In genomic region chr9:129596541-129597328, GRCh38 we compare ENCODE assay signal across 1 cellular context.
TF ChIP-seq lines count a peak whose summit lies in the region.

No MANE protein-coding gene starts in this region.

TF ChIP-seq in HepG2, 621 proteins besides CTCF, POLR2A, EP300 and RAD21 (continued from another document and continues in another):
- TF ChIP-seq ZGPAT (CRISPR knock-in tag; IDR thresholded peaks at IDR 0.05), result peak; percentile 36; the same call in 1 of the 2 replicates
- TF ChIP-seq ZNF562 (CRISPR knock-in tag; IDR thresholded peaks at IDR 0.05; ENCODE audit: borderline replicate concordance), result no peak
- no peak; the same call in 1 of the 2 replicates for TF ChIP-seq ZNF800 (CRISPR knock-in tag; IDR thresholded peaks at IDR 0.05)
- TF ChIP-seq FOXC1 (CRISPR knock-in tag; IDR thresholded peaks at IDR 0.05; ENCODE audit: borderline replicate concordance), result 0 out of 2 replicates have a peak, but pooled peaks have one; percentile 32
- TF ChIP-seq ZNF639 (CRISPR knock-in tag; conservative IDR thresholded peaks at IDR 0.05), result peak; percentile 26; the same call in 1 of the 2 replicates
- no peak for TF ChIP-seq RORA (CRISPR knock-in tag; IDR thresholded peaks at IDR 0.05)
- TF ChIP-seq YEATS4 (CRISPR knock-in tag; IDR thresholded peaks at IDR 0.05; ENCODE audit: borderline replicate concordance), result no peak
- no peak for TF ChIP-seq JUND (CRISPR knock-in tag; IDR thresholded peaks at IDR 0.05)
- TF ChIP-seq ZNF143 (CRISPR knock-in tag; IDR thresholded peaks at IDR 0.05), result no peak
- no peak for TF ChIP-seq POLR2AphosphoS2 (IDR thresholded peaks at IDR 0.05; ENCODE audit: low read depth, low read length)
- no peak for TF ChIP-seq ZNF564 (CRISPR knock-in tag; IDR thresholded peaks at IDR 0.05)
- TF ChIP-seq ZNF292 (CRISPR knock-in tag; IDR thresholded peaks at IDR 0.05; ENCODE audit: borderline replicate concordance, low read depth), result no peak; the same call in 1 of the 2 replicates
- TF ChIP-seq GMEB2 (CRISPR knock-in tag; IDR thresholded peaks at IDR 0.05; ENCODE audit: low read depth), result no peak
- TF ChIP-seq ZNF235 (CRISPR knock-in tag; IDR thresholded peaks at IDR 0.05; ENCODE audit: borderline replicate concordance), result no peak
- TF ChIP-seq ZNF414 (CRISPR knock-in tag; IDR thresholded peaks at IDR 0.05), result no peak
- TF ChIP-seq ZBTB7B (CRISPR knock-in tag; IDR thresholded peaks at IDR 0.05), result peak; percentile 68
- no peak for TF ChIP-seq U2AF2 (IDR thresholded peaks at IDR 0.05; ENCODE audit: low read depth, low read length)
- no peak for TF ChIP-seq ZNF792 (CRISPR knock-in tag; IDR thresholded peaks at IDR 0.05)
- 0 out of 2 replicates have a peak, but pooled peaks have one; percentile 18 for TF ChIP-seq KLF13 (CRISPR knock-in tag; IDR thresholded peaks at IDR 0.05)
- no peak; the same call in 1 of the 2 replicates for TF ChIP-seq ZNF552 (CRISPR knock-in tag; IDR thresholded peaks at IDR 0.05; ENCODE audit: borderline replicate concordance)
- peak; percentile 57; the same call in 1 of the 2 replicates for TF ChIP-seq ZNF230 (CRISPR knock-in tag; IDR thresholded peaks at IDR 0.05)
- TF ChIP-seq ZNF550 (CRISPR knock-in tag; IDR thresholded peaks at IDR 0.05; ENCODE audit: borderline replicate concordance), result no peak
- 0 out of 2 replicates have a peak, but pooled peaks have one; percentile 11 for TF ChIP-seq PAF1 (CRISPR knock-in tag; IDR thresholded peaks at IDR 0.05)
- no peak; the same call in 1 of the 2 replicates for TF ChIP-seq RCOR2 (CRISPR knock-in tag; IDR thresholded peaks at IDR 0.05)
- 0 out of 2 replicates have a peak, but pooled peaks have one; percentile 4 for TF ChIP-seq SNAPC2 (CRISPR knock-in tag; IDR thresholded peaks at IDR 0.05)
- peak; percentile 16; the same call in 1 of the 2 replicates for TF ChIP-seq GABPA (IDR thresholded peaks at IDR 0.05; ENCODE audit: low read depth, low read length)
- TF ChIP-seq GABPA (CRISPR knock-in tag; IDR thresholded peaks at IDR 0.05; ENCODE audit: low read depth), result no peak; the same call in none of the 2 replicates
- no peak for TF ChIP-seq ZNF773 (CRISPR knock-in tag; IDR thresholded peaks at IDR 0.05; ENCODE audit: borderline replicate concordance)
- TF ChIP-seq HOXA3 (CRISPR knock-in tag; IDR thresholded peaks at IDR 0.05), result no peak
- no peak for TF ChIP-seq ZNF672 (CRISPR knock-in tag; IDR thresholded peaks at IDR 0.05)
- no peak for TF ChIP-seq ZNF775 (CRISPR knock-in tag; IDR thresholded peaks at IDR 0.05; ENCODE audit: borderline replicate concordance)
- TF ChIP-seq SUZ12 (IDR thresholded peaks at IDR 0.05; ENCODE audit: low read depth, low read length), result no peak
- peak; percentile 26; the same call in 1 of the 2 replicates for TF ChIP-seq AKAP8 (CRISPR knock-in tag; IDR thresholded peaks at IDR 0.05)
- TF ChIP-seq TGIF2 (CRISPR knock-in tag; IDR thresholded peaks at IDR 0.05), result peak; percentile 65; the same call in 1 of the 2 replicates
- TF ChIP-seq MTERF4 (CRISPR knock-in tag; IDR thresholded peaks at IDR 0.05), result 0 out of 2 replicates have a peak, but pooled peaks have one; percentile 45
- no peak for TF ChIP-seq ZNF496 (CRISPR knock-in tag; IDR thresholded peaks at IDR 0.05; ENCODE audit: insufficient replicate concordance)
- peak; percentile 13; the same call in 1 of the 2 replicates for TF ChIP-seq ZNF232 (CRISPR knock-in tag; IDR thresholded peaks at IDR 0.05; ENCODE audit: borderline replicate concordance)
- peak; percentile 89 for TF ChIP-seq ZNF687 (CRISPR knock-in tag; IDR thresholded peaks at IDR 0.05)
- peak; percentile 54; the same call in 1 of the 2 replicates for TF ChIP-seq RNF219 (CRISPR knock-in tag; IDR thresholded peaks at IDR 0.05)
- no peak; the same call in 1 of the 2 replicates for TF ChIP-seq NFIC (IDR thresholded peaks at IDR 0.05; ENCODE audit: low read length)
- 0 out of 2 replicates have a peak, but pooled peaks have one; percentile 5 for TF ChIP-seq JUN (CRISPR knock-in tag; IDR thresholded peaks at IDR 0.05)
- TF ChIP-seq ZMYM4 (CRISPR knock-in tag; IDR thresholded peaks at IDR 0.05), result peak; percentile 57; the same call in 1 of the 2 replicates
- TF ChIP-seq SNAPC5 (CRISPR knock-in tag; IDR thresholded peaks at IDR 0.05; ENCODE audit: borderline replicate concordance), result no peak
- TF ChIP-seq ZBTB20 (CRISPR knock-in tag; IDR thresholded peaks at IDR 0.05; ENCODE audit: borderline replicate concordance, low read depth), result no peak
- 0 out of 2 replicates have a peak, but pooled peaks have one; percentile 34 for TF ChIP-seq ZNF225 (CRISPR knock-in tag; IDR thresholded peaks at IDR 0.05)
